In genomic region chr3:156321934-156322333, GRCh38 we compare ENCODE assay signal across 11 cellular contexts.
DNase-seq lines count a peak whose midpoint lies in the region; TF ChIP-seq lines count a peak whose summit lies in the region.
"Had no signal": no experiment of that assay in that cellular context is flagged by ENCODE, and none has a peak within 500 bp of the region (broad histone marks: within the 10 kb centered on the region; RNA-seq: fewer than 3 reads in every experiment).

No MANE protein-coding gene starts in this region.

- H3K4me3 ChIP-seq in BE2C (ENCODE audit: low read depth, low read length) (no peak overlapping the region), lower leg skin (ENCODE audit: low read depth, poor library complexity, severe bottlenecking) (no peak overlapping the region)

- H3K27me3 ChIP-seq in BE2C: no peaks in the 10 kb centered on the region

- no peak for TF ChIP-seq CTCF in BE2C (IDR thresholded peaks at IDR 0.05; ENCODE audit: low read depth, low read length)
- TF ChIP-seq CTCF in lower leg skin (IDR thresholded peaks at IDR 0.05): no peak

- TF ChIP-seq POLR2A in lower leg skin (IDR thresholded peaks at IDR 0.05): no peak

- 71 to 75% methylated on average over 4 of the region's 4 CpGs for WGBS in lower leg skin, 2 donors

- intact Hi-C loops in lower leg skin (cut with DNase I; ENCODE audit: low total_unique reads): no loop called here

- no peaks in the 10 kb centered on the region for H3K36me3 ChIP-seq in BE2C

- DNase-seq in DMS53 (lab: John Stamatoyannopoulos, UW) (peak; percentile 79), NCI-H510A (lab: John Stamatoyannopoulos, UW) (peak; percentile 46), globus pallidus (ENCODE audit: low spot score) (peak; percentile 74), pons (ENCODE audit: low spot score) (peak; percentile 69), dedifferentiated amniotic fluid mesenchymal stem cell (ENCODE audit: extremely low spot score) (no peak), BE2C (no peak), lower leg skin (ENCODE audit: low spot score in 2 of 2) (no peak)
- DNase-seq: Caco-2, H7, IMR-90, NCI-H226 had no signal

- H3K4me1 ChIP-seq in BE2C: peaks cover 29% of the 10 kb centered on the region
- H3K4me1 ChIP-seq: Caco-2 had no signal

- no peaks in the 10 kb centered on the region for H3K9me3 ChIP-seq in BE2C
- H3K9me3 ChIP-seq: Caco-2 had no signal

Comparison
In these comparisons a context has a peak if more than half of its experiments do, and no peak if none do; other contexts are left out.
1. DNase-seq: peak in DMS53 (single experiment), NCI-H510A (single experiment), globus pallidus (single experiment) and pons (single experiment); none in dedifferentiated amniotic fluid mesenchymal stem cell (single experiment), BE2C (single experiment) and lower leg skin (0 of 2).